In the genomic region with DNA sequence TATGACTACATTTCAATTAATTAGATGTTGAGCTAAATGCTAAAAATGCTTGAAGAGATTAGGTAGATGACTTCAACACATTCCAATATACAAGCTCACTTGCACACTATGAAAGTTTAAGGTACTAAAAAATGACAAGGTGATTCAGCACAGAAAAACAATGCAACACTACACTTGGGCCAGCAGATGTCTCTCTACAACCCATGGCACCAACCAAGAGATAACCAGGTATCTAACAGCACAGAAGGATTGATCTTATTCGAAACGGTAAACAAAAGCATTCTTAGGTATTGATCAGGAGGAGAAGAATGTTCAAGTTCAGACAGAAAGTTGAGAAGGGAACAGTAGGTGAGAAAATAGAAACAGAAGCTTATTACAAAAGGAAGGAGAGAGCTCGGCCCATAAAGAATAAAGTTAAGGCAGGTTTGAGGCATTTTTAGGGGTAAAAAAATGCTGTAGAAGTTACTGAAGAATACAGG, we compare ENCODE assay signal across 8 cellular contexts.
DNase-seq lines count a peak whose midpoint lies in the region; ATAC-seq and TF ChIP-seq lines count a peak whose summit lies in the region.

No MANE protein-coding gene starts in this region.

- POLR2A ChIA-PET in HEK293 (lab: Yijun Ruan, JAX), result no interaction called here

- peak; percentile 6 for DNase-seq in NCI-H1436 (lab: John Stamatoyannopoulos, UW)
- no peak for DNase-seq in NCI-H1436 treated with DMSO at 0.1 percent for 48 hours (lab: John Stamatoyannopoulos, UW)
- DNase-seq in NCI-H2227 (lab: John Stamatoyannopoulos, UW; ENCODE audit: unreplicated experiment), result peak; percentile 53
- DNase-seq in breast epithelium (ENCODE audit: low spot score in 2 of 2), result no peak
- DNase-seq in stimulated activated CD4-positive, alpha-beta T cell treated with anti-CD3 and anti-CD28 coated beads, Interleukin-15, amount 100 ng/mL, for 24 hours, result no peak

- no peaks in the 10 kb centered on the region for H3K4me1 ChIP-seq in HEK293 (ENCODE audit: control insufficient read depth, insufficient read depth, low read length)
- H3K4me1 ChIP-seq in breast epithelium, result peaks cover 8 to 19% of the 10 kb centered on the region in 2 donors
- peaks cover 0 to 18% (median 12%) of the 10 kb centered on the region in 4 donors for H3K4me1 ChIP-seq in liver (ENCODE audit: control insufficient read depth in 4 of 4, insufficient read depth in 4 of 4, low read length in 3 of 4)

- TF ChIP-seq POLR2A in breast epithelium (IDR thresholded peaks at IDR 0.05), result no peak

- H3K9ac ChIP-seq in liver (ENCODE audit: low read depth in 1 of 2, low read length in 2 of 2), result no peak overlapping the region

- TF ChIP-seq RAD21 in liver (IDR thresholded peaks at IDR 0.05), result peak; percentile 90 to 96

- H3K9me3 ChIP-seq in HEK293 (ENCODE audit: control insufficient read depth, insufficient read depth, low read depth, low read length) (no peaks in the 10 kb centered on the region), breast epithelium (no peaks in the 10 kb centered on the region), liver (ENCODE audit: control insufficient read depth in 4 of 4, low read length in 3 of 4) (no peaks in the 10 kb centered on the region)

- WGBS in liver, result 28% methylated on average over 3 of the region's 3 CpGs

- H3K27ac ChIP-seq in HEK293 (ENCODE audit: extremely low read depth, low read depth, low read length) (no peak overlapping the region), breast epithelium (peak overlapping the region; percentile 3 to 37), liver (ENCODE audit: low read depth in 1 of 2, low read length in 2 of 2) (peak overlapping the region in 1 of 2 donors; percentile 28)

- no peaks in the 10 kb centered on the region for H3K36me3 ChIP-seq in HEK293 (ENCODE audit: control insufficient read depth in 2 of 2, insufficient read depth in 1 of 2, low read length in 2 of 2)
- no peaks in the 10 kb centered on the region for H3K36me3 ChIP-seq in breast epithelium
- peaks cover 0 to 14% (median 4%) of the 10 kb centered on the region in 4 donors for H3K36me3 ChIP-seq in liver (ENCODE audit: control insufficient read depth in 4 of 4, insufficient read depth in 3 of 4, low read depth in 1 of 4, low read length in 3 of 4)

- H3K27me3 ChIP-seq in breast epithelium (no peaks in the 10 kb centered on the region), liver (ENCODE audit: control insufficient read depth in 4 of 4, insufficient read depth in 4 of 4, low read length in 3 of 4) (no peaks in the 10 kb centered on the region)

- intact Hi-C loops in breast epithelium (cut with DNase I; ENCODE audit: low total_unique reads), result no loop called here

- CTCF ChIA-PET in HEK293 (lab: Yijun Ruan, JAX), result interaction anchor here (0.6 to 6.6 kb wide), 55 partner anchors 9 to 1543 kb away, joined by 3 to 76 read pairs (median 5); no protein-coding TSS in a partner anchor

- no peak for TF ChIP-seq CTCF in HEK293 (tag by site-specific recombination; IDR thresholded peaks at IDR 0.05)
- peak; percentile 24 to 49 (median 49) for TF ChIP-seq CTCF in breast epithelium (IDR thresholded peaks at IDR 0.05)
- TF ChIP-seq CTCF in liver (IDR thresholded peaks at IDR 0.05; ENCODE audit: low read depth, low read length, missing input control), result peak; percentile 67

- no peak for ATAC-seq in HG03139 (IDR thresholded peaks at IDR 0.05; ENCODE audit: unreplicated experiment)

- H3K4me3 ChIP-seq in HEK293 (ENCODE audit: low read depth, low read length) (no peak overlapping the region), breast epithelium (no peak overlapping the region), liver (ENCODE audit: low read depth in 1 of 3, low read length in 3 of 3) (no peak overlapping the region)

TF ChIP-seq in HEK293, 187 proteins besides CTCF, POLR2A, EP300 and RAD21:
- TF ChIP-seq ZNF366 (tag by site-specific recombination; conservative IDR thresholded peaks at IDR 0.05) (no peak), ZNF658 (tag by site-specific recombination; IDR thresholded peaks at IDR 0.05) (no peak), ZNF2 (tag by site-specific recombination; IDR thresholded peaks at IDR 0.05) (peak; percentile 48; the same call in 1 of the 2 replicates), ZEB2 (tag by site-specific recombination; IDR thresholded peaks at IDR 0.05) (0 out of 2 replicates have a peak, but pooled peaks have one; percentile 40), ZNF654 (tag by site-specific recombination; IDR thresholded peaks at IDR 0.05; ENCODE audit: low read depth) (peak; percentile 80)
TF ChIP-seq in HEK293: peak in this region for 3.

TF ChIP-seq in liver, 16 proteins besides CTCF, POLR2A, EP300 and RAD21:
- TF ChIP-seq, protein P1, sequence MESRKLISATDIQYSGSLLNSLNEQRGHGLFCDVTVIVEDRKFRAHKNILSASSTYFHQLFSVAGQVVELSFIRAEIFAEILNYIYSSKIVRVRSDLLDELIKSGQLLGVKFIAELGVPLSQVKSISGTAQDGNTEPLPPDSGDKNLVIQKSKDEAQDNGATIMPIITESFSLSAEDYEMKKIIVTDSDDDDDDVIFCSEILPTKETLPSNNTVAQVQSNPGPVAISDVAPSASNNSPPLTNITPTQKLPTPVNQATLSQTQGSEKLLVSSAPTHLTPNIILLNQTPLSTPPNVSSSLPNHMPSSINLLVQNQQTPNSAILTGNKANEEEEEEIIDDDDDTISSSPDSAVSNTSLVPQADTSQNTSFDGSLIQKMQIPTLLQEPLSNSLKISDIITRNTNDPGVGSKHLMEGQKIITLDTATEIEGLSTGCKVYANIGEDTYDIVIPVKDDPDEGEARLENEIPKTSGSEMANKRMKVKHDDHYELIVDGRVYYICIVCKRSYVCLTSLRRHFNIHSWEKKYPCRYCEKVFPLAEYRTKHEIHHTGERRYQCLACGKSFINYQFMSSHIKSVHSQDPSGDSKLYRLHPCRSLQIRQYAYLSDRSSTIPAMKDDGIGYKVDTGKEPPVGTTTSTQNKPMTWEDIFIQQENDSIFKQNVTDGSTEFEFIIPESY (IDR thresholded peaks at IDR 0.05), result no peak
- no peak for TF ChIP-seq HNF4A (conservative IDR thresholded peaks at IDR 0.05)
- TF ChIP-seq, protein P2, sequence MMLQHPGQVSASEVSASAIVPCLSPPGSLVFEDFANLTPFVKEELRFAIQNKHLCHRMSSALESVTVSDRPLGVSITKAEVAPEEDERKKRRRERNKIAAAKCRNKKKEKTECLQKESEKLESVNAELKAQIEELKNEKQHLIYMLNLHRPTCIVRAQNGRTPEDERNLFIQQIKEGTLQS (IDR thresholded peaks at IDR 0.05), result no peak
- no peak for TF ChIP-seq TAF1 (conservative IDR thresholded peaks at IDR 0.05)
- TF ChIP-seq, protein P3, sequence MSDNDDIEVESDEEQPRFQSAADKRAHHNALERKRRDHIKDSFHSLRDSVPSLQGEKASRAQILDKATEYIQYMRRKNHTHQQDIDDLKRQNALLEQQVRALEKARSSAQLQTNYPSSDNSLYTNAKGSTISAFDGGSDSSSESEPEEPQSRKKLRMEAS (IDR thresholded peaks at IDR 0.05), result no peak
- no peak for TF ChIP-seq FOXA2 (IDR thresholded peaks at IDR 0.05)
- no peak for TF ChIP-seq JUND (IDR thresholded peaks at IDR 0.05)
- no peak for TF ChIP-seq RXRA (IDR thresholded peaks at IDR 0.05)
- no peak for TF ChIP-seq GABPA (IDR thresholded peaks at IDR 0.05 in 1 of 2, conservative IDR thresholded peaks at IDR 0.05 in 1 of 2)
- TF ChIP-seq, protein P4, sequence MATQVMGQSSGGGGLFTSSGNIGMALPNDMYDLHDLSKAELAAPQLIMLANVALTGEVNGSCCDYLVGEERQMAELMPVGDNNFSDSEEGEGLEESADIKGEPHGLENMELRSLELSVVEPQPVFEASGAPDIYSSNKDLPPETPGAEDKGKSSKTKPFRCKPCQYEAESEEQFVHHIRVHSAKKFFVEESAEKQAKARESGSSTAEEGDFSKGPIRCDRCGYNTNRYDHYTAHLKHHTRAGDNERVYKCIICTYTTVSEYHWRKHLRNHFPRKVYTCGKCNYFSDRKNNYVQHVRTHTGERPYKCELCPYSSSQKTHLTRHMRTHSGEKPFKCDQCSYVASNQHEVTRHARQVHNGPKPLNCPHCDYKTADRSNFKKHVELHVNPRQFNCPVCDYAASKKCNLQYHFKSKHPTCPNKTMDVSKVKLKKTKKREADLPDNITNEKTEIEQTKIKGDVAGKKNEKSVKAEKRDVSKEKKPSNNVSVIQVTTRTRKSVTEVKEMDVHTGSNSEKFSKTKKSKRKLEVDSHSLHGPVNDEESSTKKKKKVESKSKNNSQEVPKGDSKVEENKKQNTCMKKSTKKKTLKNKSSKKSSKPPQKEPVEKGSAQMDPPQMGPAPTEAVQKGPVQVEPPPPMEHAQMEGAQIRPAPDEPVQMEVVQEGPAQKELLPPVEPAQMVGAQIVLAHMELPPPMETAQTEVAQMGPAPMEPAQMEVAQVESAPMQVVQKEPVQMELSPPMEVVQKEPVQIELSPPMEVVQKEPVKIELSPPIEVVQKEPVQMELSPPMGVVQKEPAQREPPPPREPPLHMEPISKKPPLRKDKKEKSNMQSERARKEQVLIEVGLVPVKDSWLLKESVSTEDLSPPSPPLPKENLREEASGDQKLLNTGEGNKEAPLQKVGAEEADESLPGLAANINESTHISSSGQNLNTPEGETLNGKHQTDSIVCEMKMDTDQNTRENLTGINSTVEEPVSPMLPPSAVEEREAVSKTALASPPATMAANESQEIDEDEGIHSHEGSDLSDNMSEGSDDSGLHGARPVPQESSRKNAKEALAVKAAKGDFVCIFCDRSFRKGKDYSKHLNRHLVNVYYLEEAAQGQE (IDR thresholded peaks at IDR 0.05), result no peak
- TF ChIP-seq FOXA1 (IDR thresholded peaks at IDR 0.05), result no peak
- TF ChIP-seq SP1 (IDR thresholded peaks at IDR 0.05), result no peak
- TF ChIP-seq YY1 (IDR thresholded peaks at IDR 0.05), result no peak
- TF ChIP-seq NR2F2 (IDR thresholded peaks at IDR 0.05), result no peak
- no peak for TF ChIP-seq HNF4G (IDR thresholded peaks at IDR 0.05)
- no peak for TF ChIP-seq EGR1 (IDR thresholded peaks at IDR 0.05; ENCODE audit: low read depth in 2 of 2)

Comparison
In these comparisons a context has a peak if more than half of its experiments do, and no peak if none do; other contexts are left out.
1. DNase-seq: peak in NCI-H1436 (single experiment) and NCI-H2227 (single experiment); none in NCI-H1436 treated with DMSO at 0.1 percent for 48 hours (single experiment), breast epithelium (0 of 2) and stimulated activated CD4-positive, alpha-beta T cell treated with anti-CD3 and anti-CD28 coated beads, Interleukin-15, amount 100 ng/mL, for 24 hours (single experiment).